ENCODE assay signal across 9 cellular contexts in the genomic region with DNA sequence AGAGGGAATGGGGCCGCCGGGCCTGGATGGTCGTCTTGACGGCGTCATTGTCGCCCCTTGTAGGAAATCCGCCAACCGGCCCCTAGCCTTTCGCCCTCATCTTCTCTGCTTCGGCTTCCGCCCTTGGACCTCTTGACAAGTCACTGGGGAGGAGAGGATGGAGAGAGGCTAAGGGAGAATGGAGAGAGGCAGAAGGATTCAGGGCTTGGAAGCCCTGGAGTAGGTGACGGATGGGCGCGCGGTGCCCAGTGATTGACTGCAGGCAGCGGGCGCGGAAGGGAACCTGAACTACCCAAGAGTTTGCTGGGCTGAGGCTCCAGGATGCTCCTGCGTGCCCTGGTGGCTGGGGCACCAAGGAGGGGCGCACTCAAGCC. TPM values are rescaled to one million over a fixed set of nuclear protein-coding genes. Genes with fewer than 3 reads are reported as not detected.
A peak's percentile ranks its signal among the peaks of the same experiment; 100 is the strongest.
DNase-seq lines count a peak whose midpoint lies in the region; ATAC-seq and TF ChIP-seq lines count a peak whose summit lies in the region.
"Had no signal": no experiment of that assay in that cellular context is flagged by ENCODE, and none has a peak within 500 bp of the region (broad histone marks: within the 10 kb centered on the region; RNA-seq: fewer than 3 reads in every experiment).

No MANE protein-coding gene starts in this region.

- peaks cover 10% of the 10 kb centered on the region for H3K9me3 ChIP-seq in lower lobe of right lung

- peaks cover 6% of the 10 kb centered on the region for H3K4me1 Mint-ChIP-seq in stimulated activated naive CD8-positive, alpha-beta T cell treated with anti-CD3 and anti-CD28 coated beads, Interleukin-15, amount 100 ng/mL, for 72 hours
- peaks cover 12% of the 10 kb centered on the region for H3K4me1 Mint-ChIP-seq in chondrocyte (ENCODE audit: low read depth)

- H3K4me3 ChIP-seq in lower lobe of right lung: peak overlapping the region; percentile 49

- peak overlapping the region in 1 of 2 donors; percentile 83 for H3K27ac Mint-ChIP-seq in stimulated activated naive CD8-positive, alpha-beta T cell treated with anti-CD3 and anti-CD28 coated beads, Interleukin-15, amount 100 ng/mL, for 72 hours
- no peak overlapping the region for H3K27ac Mint-ChIP-seq in chondrocyte (ENCODE audit: unreplicated experiment)

- DNase-seq in stimulated activated naive CD8-positive, alpha-beta T cell treated with anti-CD3 and anti-CD28 coated beads, Interleukin-15, amount 100 ng/mL, for 72 hours: no peak
- no peak for DNase-seq in stimulated activated naive CD8-positive, alpha-beta T cell treated with anti-CD3 and anti-CD28 coated beads, Interleukin-15, Interleukin-2, amounts not matched to agents 100 U/mL and 50 U/mL, for 24 hours
- DNase-seq in chondrocyte (ENCODE audit: low spot score) (no peak), lower lobe of right lung (no peak), medulla oblongata (ENCODE audit: extremely low spot score) (no peak), MV-4-11 (lab: John Stamatoyannopoulos, UW) (no peak), nucleus accumbens (lab: John Stamatoyannopoulos, UW) (no peak)
- DNase-seq: activated CD4-positive, alpha-beta T cell treated with anti-CD3 and anti-CD28 coated beads for 4 hours had no signal

- H3K4me3 Mint-ChIP-seq in stimulated activated naive CD8-positive, alpha-beta T cell treated with anti-CD3 and anti-CD28 coated beads, Interleukin-15, amount 100 ng/mL, for 72 hours: peak overlapping the region; percentile 28 to 50
- H3K4me3 Mint-ChIP-seq in chondrocyte (ENCODE audit: unreplicated experiment): peak overlapping the region; percentile 46

- H3K27me3 Mint-ChIP-seq in stimulated activated naive CD8-positive, alpha-beta T cell treated with anti-CD3 and anti-CD28 coated beads, Interleukin-15, amount 100 ng/mL, for 72 hours: peaks cover 81% of the 10 kb centered on the region
- peaks cover 60% of the 10 kb centered on the region for H3K27me3 Mint-ChIP-seq in chondrocyte (ENCODE audit: low read depth)

- H3K9me3 Mint-ChIP-seq in stimulated activated naive CD8-positive, alpha-beta T cell treated with anti-CD3 and anti-CD28 coated beads, Interleukin-15, amount 100 ng/mL, for 72 hours: peaks cover 5 to 23% of the 10 kb centered on the region in 2 donors
- H3K9me3 Mint-ChIP-seq in chondrocyte (ENCODE audit: low read depth): peaks cover 11% of the 10 kb centered on the region

- peaks cover 6% of the 10 kb centered on the region for H3K4me1 ChIP-seq in lower lobe of right lung

- no peaks in the 10 kb centered on the region for H3K36me3 ChIP-seq in lower lobe of right lung

- intact Hi-C loops in lower lobe of right lung (cut with DNase I): no loop called here

- H3K36me3 Mint-ChIP-seq in chondrocyte (ENCODE audit: low read depth): peaks cover 3% of the 10 kb centered on the region

- H3K27me3 ChIP-seq in lower lobe of right lung (ENCODE audit: low read depth): peaks cover 18% of the 10 kb centered on the region

- peak; percentile 31 for ATAC-seq in stimulated activated naive CD8-positive, alpha-beta T cell treated with anti-CD3 and anti-CD28 coated beads, Interleukin-15, amount 100 ng/mL, for 72 hours
- ATAC-seq in stimulated activated naive CD8-positive, alpha-beta T cell treated with anti-CD3 and anti-CD28 coated beads, Interleukin-15, Interleukin-2, amounts not matched to agents 100 U/mL and 50 U/mL, for 24 hours: no peak
- ATAC-seq in lower lobe of right lung (peak; percentile 19 to 25), HG03457 (IDR thresholded peaks at IDR 0.05; ENCODE audit: unreplicated experiment) (no peak)

- TF ChIP-seq CTCF in chondrocyte (IDR thresholded peaks at IDR 0.05): no peak
- no peak for TF ChIP-seq CTCF in lower lobe of right lung (IDR thresholded peaks at IDR 0.05)

- H3K27ac ChIP-seq in lower lobe of right lung: no peak overlapping the region

RNA-seq across cellular contexts. Expression of a gene that starts 0.7 kb away (rescaled TPM):
- total RNA-seq in chondrocyte: 0.36 to 12.6 TPM (median 0.57 TPM) in 3 replicates
- total RNA-seq in lower lobe of right lung: 26.9 TPM

Comparison
In these comparisons a context has a peak if more than half of its experiments do, and no peak if none do; other contexts are left out.
1. ATAC-seq: peak in stimulated activated naive CD8-positive, alpha-beta T cell treated with anti-CD3 and anti-CD28 coated beads, Interleukin-15, amount 100 ng/mL, for 72 hours (single experiment) and lower lobe of right lung (2 of 2); none in stimulated activated naive CD8-positive, alpha-beta T cell treated with anti-CD3 and anti-CD28 coated beads, Interleukin-15, Interleukin-2, amounts not matched to agents 100 U/mL and 50 U/mL, for 24 hours (single experiment) and HG03457 (single experiment).